25 cellular contexts compared by ENCODE assay signal in genomic region chr9:121453232-121453892, GRCh38.
DNase-seq lines count a peak whose midpoint lies in the region; ATAC-seq and TF ChIP-seq lines count a peak whose summit lies in the region.
"Had no signal": no experiment of that assay in that cellular context is flagged by ENCODE, and none has a peak within 500 bp of the region (broad histone marks: within the 10 kb centered on the region; RNA-seq: fewer than 3 reads in every experiment).

No MANE protein-coding gene starts in this region.

- no peaks in the 10 kb centered on the region for H3K9me3 ChIP-seq in HEK293 (ENCODE audit: control insufficient read depth, insufficient read depth, low read depth, low read length)
- H3K9me3 ChIP-seq: breast epithelium, mucosa of descending colon had no signal

- CTCF ChIA-PET in HEK293 (lab: Yijun Ruan, JAX): interaction anchor here (1.5 kb wide), 1 partner anchor 9 kb away, joined by 7 read pairs; no protein-coding TSS in a partner anchor

- TF ChIP-seq CTCF in HEK293 (tag by site-specific recombination; IDR thresholded peaks at IDR 0.05) (no peak), fibroblast of pulmonary artery (IDR thresholded peaks at IDR 0.05; ENCODE audit: low read length, missing control alignments) (no peak)

- H3K27ac ChIP-seq in HEK293 (ENCODE audit: extremely low read depth, low read depth, low read length): no peak overlapping the region
- H3K27ac ChIP-seq: breast epithelium had no signal

- ATAC-seq in GM18909 (IDR thresholded peaks at IDR 0.05; ENCODE audit: poor library complexity, unreplicated experiment) (no peak), GM19023 (IDR thresholded peaks at IDR 0.05; ENCODE audit: unreplicated experiment) (no peak)
- ATAC-seq: HCT116; mucosa of descending colon; natural killer cell treated with Interleukin-12 subunit alpha and Interleukin-12 subunit beta and Interleukin-15 and Interleukin-18, amount 100 ng/mL, for 72 hours; Panc1 had no signal

- DNase-seq in COR-L47 (lab: John Stamatoyannopoulos, UW) (peak; percentile 49), astrocyte of the hippocampus (ENCODE audit: low read depth, low spot score) (peak; percentile 24), fibroblast of pulmonary artery (ENCODE audit: low read depth) (peak; percentile 50), head of caudate nucleus (no peak), NCI-H2107 (lab: John Stamatoyannopoulos, UW) (no peak)
- DNase-seq: activated CD4-positive, alpha-beta T cell treated with anti-CD3 and anti-CD28 coated beads, Interleukin-2, amount 50 U/mL, for 48 hours; activated naive CD4-positive, alpha-beta T cell treated with anti-CD3 and anti-CD28 coated beads for 36 hours; GDM1; KBM-7; mucosa of descending colon; NCI-H1436 treated with DMSO at 0.1 percent for 48 hours; NCI-H526; retina; SIG-M5; stimulated activated CD4-positive, alpha-beta T cell treated with anti-CD3 and anti-CD28 coated beads, Interleukin-2, amount 100 ng/mL, for 24 hours; SW 1271; T-helper 9 cell had no signal

- no peaks in the 10 kb centered on the region for H3K36me3 ChIP-seq in HEK293 (ENCODE audit: control insufficient read depth in 2 of 2, insufficient read depth in 1 of 2, low read length in 2 of 2)
- H3K36me3 ChIP-seq: breast epithelium had no signal

- peaks cover 9% of the 10 kb centered on the region; the same call in 1 of the 2 replicates for H3K4me1 ChIP-seq in HEK293 (ENCODE audit: control insufficient read depth, insufficient read depth, low read length)
- H3K4me1 ChIP-seq: breast epithelium had no signal

- POLR2A ChIA-PET in HEK293 (lab: Yijun Ruan, JAX): no interaction called here

- intact Hi-C loops in head of caudate nucleus (cut with DNase I): no loop called here

- no peak overlapping the region for H3K4me3 ChIP-seq in HEK293 (ENCODE audit: low read depth, low read length)
- no peak overlapping the region for H3K4me3 ChIP-seq in fibroblast of pulmonary artery (replicated peaks; ENCODE audit: low read depth, low read length)
- H3K4me3 ChIP-seq: breast epithelium, lung, mucosa of descending colon had no signal

TF ChIP-seq in HEK293, 187 proteins besides CTCF, POLR2A, EP300 and RAD21:
- TF ChIP-seq ZBTB48 (tag by site-specific recombination; IDR thresholded peaks at IDR 0.05) (no peak), HOXA7 (CRISPR knock-in tag; IDR thresholded peaks at IDR 0.05; ENCODE audit: borderline replicate concordance) (no peak), GLIS1 (tag by site-specific recombination; IDR thresholded peaks at IDR 0.05) (no peak), MZF1 (tag by site-specific recombination; IDR thresholded peaks at IDR 0.05; ENCODE audit: borderline replicate concordance) (no peak), ZIC2 (tag by site-specific recombination; IDR thresholded peaks at IDR 0.05) (peak; percentile 100)

Comparison
In these comparisons a context has a peak if more than half of its experiments do, and no peak if none do; other contexts are left out.
1. DNase-seq: peak in COR-L47 (single experiment), astrocyte of the hippocampus (single experiment) and fibroblast of pulmonary artery (single experiment); none in head of caudate nucleus (0 of 42) and NCI-H2107 (single experiment).